ENCODE assay signal across 9 cellular contexts in genomic region chr16:75764154-75764768, GRCh38. TPM values are rescaled to one million over a fixed set of nuclear protein-coding genes. Genes with fewer than 3 reads are reported as not detected.
DNase-seq lines count a peak whose midpoint lies in the region; ATAC-seq, FAIRE-seq and TF ChIP-seq lines count a peak whose summit lies in the region.
"Had no signal": no experiment of that assay in that cellular context is flagged by ENCODE, and none has a peak within 500 bp of the region (broad histone marks: within the 10 kb centered on the region; RNA-seq: fewer than 3 reads in every experiment).

No MANE protein-coding gene starts in this region.

- peak; percentile 51 for DNase-seq in activated gamma-delta T cell treated with Interleukin-2 at 50 U/mL for 16 hours
- no peak for DNase-seq in activated gamma-delta T cell (lab: John Stamatoyannopoulos, UW)
- DNase-seq in NCI-H1105 (lab: John Stamatoyannopoulos, UW) = peak; percentile 43
- peak; percentile 12 to 65 (median 46) for DNase-seq in T-cell
- DNase-seq in astrocyte of the cerebellum (ENCODE audit: low read depth) = peak; percentile 69
- peak in 38 of 51 donors; percentile 1 to 75 (median 28) for DNase-seq in hypothalamus (lab: John Stamatoyannopoulos, UW)
- DNase-seq in small intestine = peak; percentile 79

- H3K27ac Mint-ChIP-seq in T-cell = peak overlapping the region in 1 of 2 donors; percentile 39
- H3K27ac Mint-ChIP-seq: stimulated activated naive CD8-positive, alpha-beta T cell treated with anti-CD3 and anti-CD28 coated beads, Interleukin-15, Interleukin-2, amounts not matched to agents 100 ng/mL and 50 ng/mL, for 24 hours had no signal

- TF ChIP-seq CTCF in astrocyte of the cerebellum (IDR thresholded peaks at IDR 0.05; ENCODE audit: low read depth, low read length, missing control alignments) = peak; percentile 85

- WGBS in small intestine, 3 donors = 13 to 23% (median 14%) methylated on average over 7 of the region's 7 CpGs

- H3K27me3 ChIP-seq in small intestine (ENCODE audit: control insufficient read depth in 2 of 2, insufficient read depth in 2 of 2, low read length in 2 of 2) = no peaks in the 10 kb centered on the region

- no peaks in the 10 kb centered on the region for H3K4me1 ChIP-seq in small intestine (ENCODE audit: control insufficient read depth in 2 of 2, insufficient read depth in 1 of 2, low read depth in 1 of 2, low read length in 1 of 2)

- H3K4me1 Mint-ChIP-seq in T-cell = peaks cover 0 to 9% (median 0%) of the 10 kb centered on the region in 3 donors

- POLR2A ChIA-PET in T-cell (lab: Charles Lee) = interaction anchor here (0.5 to 0.6 kb wide), 2 partner anchors 17 to 766 kb away, joined by 3 to 6 read pairs; partner anchors contain the start of gene ZNRF1 (in 1 of the 2)

- H3K4me3 Mint-ChIP-seq in T-cell = no peak overlapping the region
- H3K4me3 Mint-ChIP-seq: stimulated activated naive CD8-positive, alpha-beta T cell treated with anti-CD3 and anti-CD28 coated beads, Interleukin-15, Interleukin-2, amounts not matched to agents 100 ng/mL and 50 ng/mL, for 24 hours had no signal

- H3K4me3 ChIP-seq in astrocyte of the cerebellum (ENCODE audit: low read depth, low read length) (no peak overlapping the region), small intestine (ENCODE audit: low read depth in 1 of 2, low read length in 2 of 2) (no peak overlapping the region)

- H3K36me3 Mint-ChIP-seq in T-cell = no peaks in the 10 kb centered on the region

- H3K9me3 Mint-ChIP-seq in T-cell = no peaks in the 10 kb centered on the region
- H3K9me3 Mint-ChIP-seq: stimulated activated naive CD8-positive, alpha-beta T cell treated with anti-CD3 and anti-CD28 coated beads, Interleukin-15, Interleukin-2, amounts not matched to agents 100 ng/mL and 50 ng/mL, for 24 hours had no signal

- in situ Hi-C loops in astrocyte of the cerebellum (cut with HindIII; ENCODE audit: low sequenced_read_pairs) = loop anchor here (25.0 kb wide), 1 partner anchor 302 kb away; the partner anchor contains the start of gene TMEM170A

- peaks cover 8 to 19% of the 10 kb centered on the region in 2 donors for H3K27me3 Mint-ChIP-seq in T-cell
- H3K27me3 Mint-ChIP-seq: stimulated activated naive CD8-positive, alpha-beta T cell treated with anti-CD3 and anti-CD28 coated beads, Interleukin-15, Interleukin-2, amounts not matched to agents 100 ng/mL and 50 ng/mL, for 24 hours had no signal

- CTCF ChIA-PET in T-cell (lab: Charles Lee) = interaction anchor here (0.8 to 2.6 kb wide), 12 partner anchors 8 to 1406 kb away, joined by 3 to 27 read pairs (median 4); partner anchors contain the start of genes ADAT1 (in 1 of the 2) and GABARAPL2 (in 1 of the 2)

- no peak for FAIRE-seq in small intestine (lab: Jason Lieb, UNC)

- no peaks in the 10 kb centered on the region for H3K9me3 ChIP-seq in small intestine (ENCODE audit: control insufficient read depth, low read depth)

- no peaks in the 10 kb centered on the region for H3K36me3 ChIP-seq in small intestine (ENCODE audit: control insufficient read depth in 2 of 2, insufficient read depth in 2 of 2, low read length in 2 of 2)

- H3K27ac ChIP-seq in small intestine (ENCODE audit: low read depth in 1 of 2, low read length in 1 of 2) = no peak overlapping the region

- ATAC-seq in HG02763 (IDR thresholded peaks at IDR 0.05; ENCODE audit: unreplicated experiment) (peak; percentile 88), T-cell (replicated peaks in 1 of 4) (peak; percentile 85 to 99 (median 94))

RNA-seq across cellular contexts. Expression of gene CPHXL, which starts 38.0 kb away (rescaled TPM):
- not detected for total RNA-seq in T-cell
- not detected for polyA plus RNA-seq in small intestine
